ENCODE assay signal across 6 cellular contexts in genomic region chr1:1374068-1374860, GRCh38. TPM values are rescaled to one million over a fixed set of nuclear protein-coding genes. Genes with fewer than 3 reads are reported as not detected.
DNase-seq lines count a peak whose midpoint lies in the region; ATAC-seq lines count a peak whose summit lies in the region.

No MANE protein-coding gene starts in this region.

- peaks cover 3 to 6% of the 10 kb centered on the region in 2 donors for H3K36me3 ChIP-seq in mucosa of rectum (ENCODE audit: control insufficient read depth in 2 of 2, insufficient read depth in 2 of 2, low read length in 2 of 2)

- peak overlapping the region; percentile 70 for H3K27ac Mint-ChIP-seq in T-helper 2 cell treated with Interferon-gamma antibody and Interleukin-4, amounts not matched to agents 5 μg/mL and 100 μg/mL, for 36 hours
- peak overlapping the region; percentile 95 for H3K27ac Mint-ChIP-seq in activated naive CD8-positive, alpha-beta T cell treated with anti-CD3 and anti-CD28 coated beads, Interleukin-2, amount 10 ng/mL, durations not matched to agents 7 days and 5 days

- H3K4me3 Mint-ChIP-seq in T-helper 2 cell treated with Interferon-gamma antibody and Interleukin-4, amounts not matched to agents 5 μg/mL and 100 μg/mL, for 36 hours = peak overlapping the region; percentile 83
- peak overlapping the region; percentile 80 for H3K4me3 Mint-ChIP-seq in activated naive CD8-positive, alpha-beta T cell treated with anti-CD3 and anti-CD28 coated beads, Interleukin-2, amount 10 ng/mL, durations not matched to agents 7 days and 5 days

- H3K27me3 Mint-ChIP-seq in T-helper 2 cell treated with Interferon-gamma antibody and Interleukin-4, amounts not matched to agents 5 μg/mL and 100 μg/mL, for 36 hours (ENCODE audit: low read depth) = no peaks in the 10 kb centered on the region
- H3K27me3 Mint-ChIP-seq in activated naive CD8-positive, alpha-beta T cell treated with anti-CD3 and anti-CD28 coated beads, Interleukin-2, amount 10 ng/mL, durations not matched to agents 7 days and 5 days = no peaks in the 10 kb centered on the region

- H3K9ac ChIP-seq in mucosa of rectum (ENCODE audit: low read depth in 1 of 2, low read length in 2 of 2) = peak overlapping the region; percentile 89 to 91

- H3K4me1 ChIP-seq in mucosa of rectum (ENCODE audit: control insufficient read depth in 2 of 2, insufficient read depth in 2 of 2, low read length in 2 of 2) = peaks cover 8 to 19% of the 10 kb centered on the region in 2 donors

- no peaks in the 10 kb centered on the region for H3K9me3 ChIP-seq in mucosa of rectum (ENCODE audit: control insufficient read depth in 2 of 2, low read length in 2 of 2)

- no peaks in the 10 kb centered on the region for H3K27me3 ChIP-seq in mucosa of rectum (ENCODE audit: control insufficient read depth in 2 of 2, insufficient read depth in 2 of 2, low read length in 2 of 2)

- H3K9me3 Mint-ChIP-seq in T-helper 2 cell treated with Interferon-gamma antibody and Interleukin-4, amounts not matched to agents 5 μg/mL and 100 μg/mL, for 36 hours = no peaks in the 10 kb centered on the region
- no peaks in the 10 kb centered on the region for H3K9me3 Mint-ChIP-seq in activated naive CD8-positive, alpha-beta T cell treated with anti-CD3 and anti-CD28 coated beads, Interleukin-2, amount 10 ng/mL, durations not matched to agents 7 days and 5 days

- ATAC-seq in activated naive CD8-positive, alpha-beta T cell treated with anti-CD3 and anti-CD28 coated beads, Interleukin-2, amount 10 ng/mL, durations not matched to agents 7 days and 5 days (ENCODE audit: low read depth) = no peak

- H3K4me3 ChIP-seq in mucosa of rectum (ENCODE audit: low read length in 2 of 2) = peak overlapping the region; percentile 81 to 89

- DNase-seq in T-helper 2 cell treated with Interferon-gamma antibody and Interleukin-4, amounts not matched to agents 5 μg/mL and 100 μg/mL, for 36 hours (ENCODE audit: low spot score) = no peak
- no peak for DNase-seq in T-helper 2 cell
- DNase-seq in activated naive CD8-positive, alpha-beta T cell treated with anti-CD3 and anti-CD28 coated beads, Interleukin-2, amount 10 ng/mL, durations not matched to agents 7 days and 5 days = no peak
- DNase-seq in NCI-H1105 treated with DMSO at 0.1 percent for 48 hours (lab: John Stamatoyannopoulos, UW) = no peak
- DNase-seq in nucleus accumbens (lab: John Stamatoyannopoulos, UW) = no peak

- POLR2A ChIA-PET in activated naive CD8-positive, alpha-beta T cell treated with anti-CD3 and anti-CD28 coated beads, Interleukin-2, amount 10 ng/mL, durations not matched to agents 7 days and 5 days (lab: Charles Lee) = interaction anchor here (0.5 to 4.0 kb wide), 10 partner anchors 15 to 362 kb away, joined by 3 to 45 read pairs (median 4); partner anchors contain the start of genes CCNL2, MIB2 and MRPL20

- H3K4me1 Mint-ChIP-seq in T-helper 2 cell treated with Interferon-gamma antibody and Interleukin-4, amounts not matched to agents 5 μg/mL and 100 μg/mL, for 36 hours (ENCODE audit: low read depth) = peaks cover 27% of the 10 kb centered on the region
- peaks cover 13% of the 10 kb centered on the region for H3K4me1 Mint-ChIP-seq in activated naive CD8-positive, alpha-beta T cell treated with anti-CD3 and anti-CD28 coated beads, Interleukin-2, amount 10 ng/mL, durations not matched to agents 7 days and 5 days

- H3K27ac ChIP-seq in mucosa of rectum (ENCODE audit: low read depth in 2 of 2, low read length in 2 of 2) = peak overlapping the region; percentile 88 to 90

- peaks cover 16% of the 10 kb centered on the region for H3K36me3 Mint-ChIP-seq in T-helper 2 cell treated with Interferon-gamma antibody and Interleukin-4, amounts not matched to agents 5 μg/mL and 100 μg/mL, for 36 hours (ENCODE audit: low read depth)
- H3K36me3 Mint-ChIP-seq in activated naive CD8-positive, alpha-beta T cell treated with anti-CD3 and anti-CD28 coated beads, Interleukin-2, amount 10 ng/mL, durations not matched to agents 7 days and 5 days = no peaks in the 10 kb centered on the region

RNA-seq across cellular contexts. Expression of gene AURKAIP1, which starts 0.7 kb away (rescaled TPM):
- 10 to 100 TPM; 87.3 to 97.1 TPM for total RNA-seq in activated naive CD8-positive, alpha-beta T cell treated with anti-CD3 and anti-CD28 coated beads, Interleukin-2, amount 10 ng/mL, durations not matched to agents 7 days and 5 days

RNA-seq across cellular contexts. Expression of gene MXRA8, which starts 15.9 kb away (rescaled TPM):
- total RNA-seq in activated naive CD8-positive, alpha-beta T cell treated with anti-CD3 and anti-CD28 coated beads, Interleukin-2, amount 10 ng/mL, durations not matched to agents 7 days and 5 days = 1 to 10 TPM in 1 of 2 experiments, under 1 TPM in 1; 0.51 to 1.2 TPM

RNA-seq across cellular contexts. Expression of gene CCNL2, which starts 24.9 kb away (rescaled TPM):
- total RNA-seq in activated naive CD8-positive, alpha-beta T cell treated with anti-CD3 and anti-CD28 coated beads, Interleukin-2, amount 10 ng/mL, durations not matched to agents 7 days and 5 days = 100 to 1,000 TPM; 201 to 211 TPM

RNA-seq across cellular contexts. Expression of gene DVL1, which starts 25.0 kb away (rescaled TPM):
- total RNA-seq in activated naive CD8-positive, alpha-beta T cell treated with anti-CD3 and anti-CD28 coated beads, Interleukin-2, amount 10 ng/mL, durations not matched to agents 7 days and 5 days = 10 to 100 TPM; 35.5 to 37.4 TPM

RNA-seq across cellular contexts. Expression of gene MRPL20, which starts 32.8 kb away (rescaled TPM):
- total RNA-seq in activated naive CD8-positive, alpha-beta T cell treated with anti-CD3 and anti-CD28 coated beads, Interleukin-2, amount 10 ng/mL, durations not matched to agents 7 days and 5 days = 100 to 1,000 TPM in 1 of 2 experiments, 10 to 100 TPM in 1; 98.6 to 101 TPM
